8 cellular contexts compared by ENCODE assay signal in genomic region chr22:43385770-43386641, GRCh38. TPM values are rescaled to one million over a fixed set of nuclear protein-coding genes. Genes with fewer than 3 reads are reported as not detected.
A peak's percentile ranks its signal among the peaks of the same experiment; 100 is the strongest.
DNase-seq lines count a peak whose midpoint lies in the region; ATAC-seq and TF ChIP-seq lines count a peak whose summit lies in the region.

No MANE protein-coding gene starts in this region.

- CTCF ChIA-PET in WTC11 (lab: Charles Lee) = interaction anchor here (0.6 to 7.7 kb wide), 25 partner anchors 9 to 198 kb away, joined by 3 to 108 read pairs (median 4); no protein-coding TSS in a partner anchor

- peak; percentile 86 for DNase-seq in Ammon's horn (ENCODE audit: low spot score)
- DNase-seq in NCI-H2171 (lab: John Stamatoyannopoulos, UW) = peak; percentile 69
- DNase-seq in WTC11 (ENCODE audit: low spot score) = peak; percentile 84
- DNase-seq in T47D (ENCODE audit: low read depth in 1 of 2, low spot score in 1 of 2) = peak; percentile 63 to 72
- peak; percentile 81 for DNase-seq in inferior parietal cortex (ENCODE audit: extremely low spot score)
- DNase-seq in stimulated activated CD4-positive, alpha-beta T cell treated with anti-CD3 and anti-CD28 coated beads, Interleukin-15, amount 100 ng/mL, for 1 hour (ENCODE audit: low read depth in 1 of 2, low spot score in 1 of 2) = peak; percentile 44 to 60

- peaks cover 28% of the 10 kb centered on the region for H3K27me3 Mint-ChIP-seq in WTC11 (ENCODE audit: low read depth)

- H3K9me3 Mint-ChIP-seq in WTC11 = no peaks in the 10 kb centered on the region

- no peak overlapping the region for H3K27ac Mint-ChIP-seq in WTC11

- peak; percentile 86 for TF ChIP-seq CTCF in WTC11 (IDR thresholded peaks at IDR 0.05)

- no peak overlapping the region for H3K4me3 Mint-ChIP-seq in WTC11

- POLR2A ChIA-PET in WTC11 (lab: Charles Lee) = no interaction called here

- ATAC-seq in GM21737 (IDR thresholded peaks at IDR 0.05; ENCODE audit: unreplicated experiment) (peak; percentile 58), WTC11 (peak; percentile 73), GM21528 (IDR thresholded peaks at IDR 0.05; ENCODE audit: low FRiP score, unreplicated experiment) (no peak)

- in situ Hi-C loops in T47D (cut with HindIII; ENCODE audit: low pct_unique_long_range_greater_than_20kb, low sequenced_read_pairs) = no loop called here

- peaks cover 14% of the 10 kb centered on the region for H3K4me1 Mint-ChIP-seq in WTC11

- no peaks in the 10 kb centered on the region for H3K36me3 Mint-ChIP-seq in WTC11

TF ChIP-seq in WTC11, 78 proteins besides CTCF, POLR2A, EP300 and RAD21:
- 0 out of 2 replicates have a peak, but pooled peaks have one; percentile 33 for TF ChIP-seq ZNF232 (CRISPR knock-in tag; IDR thresholded peaks at IDR 0.05)
- no peak for TF ChIP-seq ZNF396 (CRISPR knock-in tag; IDR thresholded peaks at IDR 0.05; ENCODE audit: borderline replicate concordance)
- 0 out of 2 replicates have a peak, but pooled peaks have one; percentile 45 for TF ChIP-seq TP53 (CRISPR knock-in tag; IDR thresholded peaks at IDR 0.05)
- TF ChIP-seq USF2 (CRISPR knock-in tag; IDR thresholded peaks at IDR 0.05) = 0 out of 2 replicates have a peak, but pooled peaks have one; percentile 12
- TF ChIP-seq ZNF138 (CRISPR knock-in tag; conservative IDR thresholded peaks at IDR 0.05) = 0 out of 2 replicates have a peak, but pooled peaks have one; percentile 50
- TF ChIP-seq MAX (CRISPR knock-in tag; IDR thresholded peaks at IDR 0.05) = no peak
- TF ChIP-seq ZNF512 (CRISPR knock-in tag; IDR thresholded peaks at IDR 0.05; ENCODE audit: borderline replicate concordance) = peak; percentile 98

RNA-seq across cellular contexts. Expression of gene MPPED1, which starts 25.8 kb away (rescaled TPM):
- 0.16 to 0.35 TPM (median 0.21 TPM) in 3 replicates for total RNA-seq in WTC11 (2021)

RNA-seq across cellular contexts. Expression of gene SCUBE1, which starts 42.8 kb away (rescaled TPM):
- total RNA-seq in WTC11 (2021) = 6.9 to 9.6 TPM (median 7.8 TPM) in 3 replicates
